ENCODE assay signal across 8 cellular contexts in the genomic region with DNA sequence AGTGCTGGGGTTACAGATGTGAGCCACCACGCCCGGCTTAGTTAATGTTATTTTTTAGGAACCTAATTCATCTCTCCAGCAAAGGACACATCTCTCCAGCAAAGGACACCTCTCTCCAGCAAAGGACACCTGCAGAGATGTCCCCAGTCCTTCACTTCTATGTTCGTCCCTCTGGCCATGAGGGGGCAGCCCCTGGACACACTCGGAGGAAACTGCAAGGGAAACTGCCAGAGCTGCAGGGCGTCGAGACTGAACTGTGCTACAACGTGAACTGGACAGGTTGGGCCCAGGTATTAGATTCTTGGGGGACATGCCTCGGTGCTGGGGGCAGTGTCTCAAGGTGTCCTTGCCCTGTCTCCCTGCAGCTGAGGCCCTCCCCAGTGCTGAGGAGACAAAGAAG. TPM values are rescaled to one million over a fixed set of nuclear protein-coding genes. Genes with fewer than 3 reads are reported as not detected.
DNase-seq lines count a peak whose midpoint lies in the region; FAIRE-seq and TF ChIP-seq lines count a peak whose summit lies in the region.
"Had no signal": no experiment of that assay in that cellular context is flagged by ENCODE, and none has a peak within 500 bp of the region (broad histone marks: within the 10 kb centered on the region; RNA-seq: fewer than 3 reads in every experiment).

No MANE protein-coding gene starts in this region.

- H3K27ac ChIP-seq in liver (ENCODE audit: low read depth in 1 of 2, low read length in 2 of 2), result no peak overlapping the region

- 42% methylated on average over 8 of the region's 8 CpGs for WGBS in liver

- CTCF ChIA-PET in activated CD4-positive, alpha-beta memory T cell treated with anti-CD3 and anti-CD28 coated beads for 36 hours (lab: Charles Lee), result no interaction called here

- intact Hi-C loops in activated CD4-positive, alpha-beta memory T cell treated with anti-CD3 and anti-CD28 coated beads for 36 hours (cut with micrococcal nuclease), result no loop called here

- peaks cover 3 to 24% (median 9%) of the 10 kb centered on the region in 4 donors for H3K36me3 ChIP-seq in liver (ENCODE audit: control insufficient read depth in 4 of 4, insufficient read depth in 3 of 4, low read depth in 1 of 4, low read length in 3 of 4)

- POLR2A ChIA-PET in activated CD4-positive, alpha-beta memory T cell treated with anti-CD3 and anti-CD28 coated beads for 36 hours (lab: Charles Lee), result no interaction called here

- no peak overlapping the region for H3K27ac Mint-ChIP-seq in T-helper 2 cell treated with Interferon-gamma antibody and Interleukin-4, amounts not matched to agents 5 μg/mL and 100 μg/mL, for 36 hours
- no peak overlapping the region for H3K27ac Mint-ChIP-seq in activated CD4-positive, alpha-beta memory T cell treated with anti-CD3 and anti-CD28 coated beads for 36 hours
- H3K27ac Mint-ChIP-seq: activated naive CD8-positive, alpha-beta T cell treated with anti-CD3 and anti-CD28 coated beads, Interleukin-2, amount 10 ng/mL, durations not matched to agents 7 days and 5 days had no signal

- peaks cover 17% of the 10 kb centered on the region for H3K4me1 Mint-ChIP-seq in T-helper 2 cell treated with Interferon-gamma antibody and Interleukin-4, amounts not matched to agents 5 μg/mL and 100 μg/mL, for 36 hours (ENCODE audit: low read depth)
- H3K4me1 Mint-ChIP-seq in activated CD4-positive, alpha-beta memory T cell treated with anti-CD3 and anti-CD28 coated beads for 36 hours (ENCODE audit: low read depth), result peaks cover 14% of the 10 kb centered on the region

- no peaks in the 10 kb centered on the region for H3K27me3 Mint-ChIP-seq in T-helper 2 cell treated with Interferon-gamma antibody and Interleukin-4, amounts not matched to agents 5 μg/mL and 100 μg/mL, for 36 hours (ENCODE audit: low read depth)
- no peaks in the 10 kb centered on the region for H3K27me3 Mint-ChIP-seq in activated CD4-positive, alpha-beta memory T cell treated with anti-CD3 and anti-CD28 coated beads for 36 hours
- H3K27me3 Mint-ChIP-seq: activated naive CD8-positive, alpha-beta T cell treated with anti-CD3 and anti-CD28 coated beads, Interleukin-2, amount 10 ng/mL, durations not matched to agents 7 days and 5 days had no signal

- peak; percentile 87 for TF ChIP-seq RAD21 in liver (IDR thresholded peaks at IDR 0.05)

- TF ChIP-seq CTCF in liver (IDR thresholded peaks at IDR 0.05; ENCODE audit: low read depth, low read length, missing input control), result peak; percentile 63

- peaks cover 0 to 13% (median 8%) of the 10 kb centered on the region in 4 donors for H3K4me1 ChIP-seq in liver (ENCODE audit: control insufficient read depth in 4 of 4, insufficient read depth in 4 of 4, low read length in 3 of 4)

- H3K36me3 Mint-ChIP-seq in T-helper 2 cell treated with Interferon-gamma antibody and Interleukin-4, amounts not matched to agents 5 μg/mL and 100 μg/mL, for 36 hours (ENCODE audit: low read depth), result peaks cover 19% of the 10 kb centered on the region
- H3K36me3 Mint-ChIP-seq in activated CD4-positive, alpha-beta memory T cell treated with anti-CD3 and anti-CD28 coated beads for 36 hours, result peaks cover 43% of the 10 kb centered on the region

- H3K4me3 Mint-ChIP-seq in T-helper 2 cell treated with Interferon-gamma antibody and Interleukin-4, amounts not matched to agents 5 μg/mL and 100 μg/mL, for 36 hours, result no peak overlapping the region
- no peak overlapping the region for H3K4me3 Mint-ChIP-seq in activated CD4-positive, alpha-beta memory T cell treated with anti-CD3 and anti-CD28 coated beads for 36 hours
- H3K4me3 Mint-ChIP-seq: activated naive CD8-positive, alpha-beta T cell treated with anti-CD3 and anti-CD28 coated beads, Interleukin-2, amount 10 ng/mL, durations not matched to agents 7 days and 5 days had no signal

- H3K9me3 ChIP-seq in liver (ENCODE audit: control insufficient read depth in 4 of 4, low read length in 3 of 4), result no peaks in the 10 kb centered on the region

- no peaks in the 10 kb centered on the region for H3K9me3 Mint-ChIP-seq in T-helper 2 cell treated with Interferon-gamma antibody and Interleukin-4, amounts not matched to agents 5 μg/mL and 100 μg/mL, for 36 hours
- no peaks in the 10 kb centered on the region for H3K9me3 Mint-ChIP-seq in activated CD4-positive, alpha-beta memory T cell treated with anti-CD3 and anti-CD28 coated beads for 36 hours
- H3K9me3 Mint-ChIP-seq: activated naive CD8-positive, alpha-beta T cell treated with anti-CD3 and anti-CD28 coated beads, Interleukin-2, amount 10 ng/mL, durations not matched to agents 7 days and 5 days had no signal

- FAIRE-seq in GM19239 (lab: Jason Lieb, UNC), result no peak

- no peaks in the 10 kb centered on the region for H3K27me3 ChIP-seq in liver (ENCODE audit: control insufficient read depth in 4 of 4, insufficient read depth in 4 of 4, low read length in 3 of 4)

- no peak overlapping the region for H3K4me3 ChIP-seq in liver (ENCODE audit: low read depth in 1 of 3, low read length in 3 of 3)

- DNase-seq in DMS114 treated with DMSO at 0.1 percent for 48 hours (lab: John Stamatoyannopoulos, UW; ENCODE audit: unreplicated experiment) (peak; percentile 7), SW480 (ENCODE audit: low spot score) (peak; percentile 11), GM19239 (ENCODE audit: insufficient read length, low spot score) (no peak)
- DNase-seq in T-helper 2 cell treated with Interferon-gamma antibody and Interleukin-4, amounts not matched to agents 5 μg/mL and 100 μg/mL, for 36 hours (ENCODE audit: low spot score), result no peak
- DNase-seq in activated CD4-positive, alpha-beta memory T cell treated with anti-CD3 and anti-CD28 coated beads for 36 hours, result no peak
- DNase-seq: activated naive CD8-positive, alpha-beta T cell treated with anti-CD3 and anti-CD28 coated beads, Interleukin-2, amount 10 ng/mL, durations not matched to agents 7 days and 5 days; NCI-H2107 had no signal

- H3K9ac ChIP-seq in liver (ENCODE audit: low read depth in 1 of 2, low read length in 2 of 2), result no peak overlapping the region

TF ChIP-seq in liver, 16 proteins besides CTCF, POLR2A, EP300 and RAD21 (continues in another document):
- TF ChIP-seq, protein P1, sequence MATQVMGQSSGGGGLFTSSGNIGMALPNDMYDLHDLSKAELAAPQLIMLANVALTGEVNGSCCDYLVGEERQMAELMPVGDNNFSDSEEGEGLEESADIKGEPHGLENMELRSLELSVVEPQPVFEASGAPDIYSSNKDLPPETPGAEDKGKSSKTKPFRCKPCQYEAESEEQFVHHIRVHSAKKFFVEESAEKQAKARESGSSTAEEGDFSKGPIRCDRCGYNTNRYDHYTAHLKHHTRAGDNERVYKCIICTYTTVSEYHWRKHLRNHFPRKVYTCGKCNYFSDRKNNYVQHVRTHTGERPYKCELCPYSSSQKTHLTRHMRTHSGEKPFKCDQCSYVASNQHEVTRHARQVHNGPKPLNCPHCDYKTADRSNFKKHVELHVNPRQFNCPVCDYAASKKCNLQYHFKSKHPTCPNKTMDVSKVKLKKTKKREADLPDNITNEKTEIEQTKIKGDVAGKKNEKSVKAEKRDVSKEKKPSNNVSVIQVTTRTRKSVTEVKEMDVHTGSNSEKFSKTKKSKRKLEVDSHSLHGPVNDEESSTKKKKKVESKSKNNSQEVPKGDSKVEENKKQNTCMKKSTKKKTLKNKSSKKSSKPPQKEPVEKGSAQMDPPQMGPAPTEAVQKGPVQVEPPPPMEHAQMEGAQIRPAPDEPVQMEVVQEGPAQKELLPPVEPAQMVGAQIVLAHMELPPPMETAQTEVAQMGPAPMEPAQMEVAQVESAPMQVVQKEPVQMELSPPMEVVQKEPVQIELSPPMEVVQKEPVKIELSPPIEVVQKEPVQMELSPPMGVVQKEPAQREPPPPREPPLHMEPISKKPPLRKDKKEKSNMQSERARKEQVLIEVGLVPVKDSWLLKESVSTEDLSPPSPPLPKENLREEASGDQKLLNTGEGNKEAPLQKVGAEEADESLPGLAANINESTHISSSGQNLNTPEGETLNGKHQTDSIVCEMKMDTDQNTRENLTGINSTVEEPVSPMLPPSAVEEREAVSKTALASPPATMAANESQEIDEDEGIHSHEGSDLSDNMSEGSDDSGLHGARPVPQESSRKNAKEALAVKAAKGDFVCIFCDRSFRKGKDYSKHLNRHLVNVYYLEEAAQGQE (IDR thresholded peaks at IDR 0.05), result no peak
- TF ChIP-seq, protein P2, sequence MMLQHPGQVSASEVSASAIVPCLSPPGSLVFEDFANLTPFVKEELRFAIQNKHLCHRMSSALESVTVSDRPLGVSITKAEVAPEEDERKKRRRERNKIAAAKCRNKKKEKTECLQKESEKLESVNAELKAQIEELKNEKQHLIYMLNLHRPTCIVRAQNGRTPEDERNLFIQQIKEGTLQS (IDR thresholded peaks at IDR 0.05), result no peak
- TF ChIP-seq FOXA1 (IDR thresholded peaks at IDR 0.05) (no peak), EGR1 (IDR thresholded peaks at IDR 0.05; ENCODE audit: low read depth in 2 of 2) (no peak)

RNA-seq across cellular contexts. Expression of a gene that starts 4.7 kb away (rescaled TPM):
- 10 to 100 TPM; 13.7 to 18.5 TPM for total RNA-seq in liver
- 1 to 10 TPM; 6.0 to 7.9 TPM for polyA plus RNA-seq in liver
- total RNA-seq in activated CD4-positive, alpha-beta memory T cell treated with anti-CD3 and anti-CD28 coated beads for 36 hours, result 100 to 1,000 TPM; 102 to 105 TPM

RNA-seq across cellular contexts. Expression of a gene that starts 5.9 kb away (rescaled TPM):
- 10 to 100 TPM in 1 of 2 donors, 1 to 10 TPM in 1; 5.9 to 10.0 TPM for total RNA-seq in liver
- 1 to 10 TPM; 5.5 to 9.3 TPM for polyA plus RNA-seq in liver
- total RNA-seq in activated CD4-positive, alpha-beta memory T cell treated with anti-CD3 and anti-CD28 coated beads for 36 hours, result 10 to 100 TPM; 64.7 to 79.2 TPM

RNA-seq across cellular contexts. Expression of a gene that starts 34.7 kb away (rescaled TPM):
- 1 to 10 TPM; 6.9 to 7.6 TPM for total RNA-seq in liver
- polyA plus RNA-seq in liver, result 10 to 100 TPM; 10.3 to 19.9 TPM
- total RNA-seq in activated CD4-positive, alpha-beta memory T cell treated with anti-CD3 and anti-CD28 coated beads for 36 hours, result 10 to 100 TPM; 41.7 to 45.5 TPM

RNA-seq across cellular contexts. Expression of a gene that starts 41.4 kb away (rescaled TPM):
- total RNA-seq in liver, result 1 to 10 TPM in 1 of 2 donors, under 1 TPM in 1; 0.84 to 1.2 TPM
- 1 to 10 TPM; 1.2 to 1.6 TPM for polyA plus RNA-seq in liver
- 1 to 10 TPM; 3.4 to 3.9 TPM for total RNA-seq in activated CD4-positive, alpha-beta memory T cell treated with anti-CD3 and anti-CD28 coated beads for 36 hours

RNA-seq across cellular contexts. Expression of a gene that starts 43.4 kb away (rescaled TPM):
- total RNA-seq in liver, result 10 to 100 TPM in 1 of 2 donors, under 1 TPM in 1; 0.42 to 25.9 TPM
- 1 to 10 TPM; 1.8 to 4.3 TPM for polyA plus RNA-seq in liver
- 100 to 1,000 TPM; 184 TPM for total RNA-seq in activated CD4-positive, alpha-beta memory T cell treated with anti-CD3 and anti-CD28 coated beads for 36 hours

Comparison
In these comparisons a context has a peak if more than half of its experiments do, and no peak if none do; other contexts are left out.
1. DNase-seq: peak in DMS114 treated with DMSO at 0.1 percent for 48 hours (single experiment) and SW480 (single experiment); none in GM19239 (single experiment), T-helper 2 cell treated with Interferon-gamma antibody and Interleukin-4, amounts not matched to agents 5 μg/mL and 100 μg/mL, for 36 hours (single experiment) and activated CD4-positive, alpha-beta memory T cell treated with anti-CD3 and anti-CD28 coated beads for 36 hours (single experiment).
2. RNA of a gene that starts 4.7 kb away (total RNA-seq): 102 to 105 TPM in activated CD4-positive, alpha-beta memory T cell treated with anti-CD3 and anti-CD28 coated beads for 36 hours; 13.7 to 18.5 TPM in liver; every median in the first group is over 4 times any median in the second.
3. RNA of a gene that starts 5.9 kb away (total RNA-seq): 64.7 to 79.2 TPM in activated CD4-positive, alpha-beta memory T cell treated with anti-CD3 and anti-CD28 coated beads for 36 hours; 5.9 to 10.0 TPM in liver; every median in the first group is over 4 times any median in the second.
4. RNA of a gene that starts 34.7 kb away (total RNA-seq): 41.7 to 45.5 TPM in activated CD4-positive, alpha-beta memory T cell treated with anti-CD3 and anti-CD28 coated beads for 36 hours; 6.9 to 7.6 TPM in liver; every median in the first group is over 4 times any median in the second.